In genomic region chr5:132591140-132591539, GRCh38 we compare ENCODE assay signal across 1 cellular context.
TF ChIP-seq lines count a peak whose summit lies in the region.

No MANE protein-coding gene starts in this region.

TF ChIP-seq in HCT116, 20 proteins besides CTCF, POLR2A, EP300 and RAD21 (continued from another document):
- TF ChIP-seq REST (IDR thresholded peaks at IDR 0.05; ENCODE audit: low read depth): no peak
